8 cellular contexts compared by ENCODE assay signal in genomic region chr16:67030221-67030962, GRCh38. TPM values are rescaled to one million over a fixed set of nuclear protein-coding genes. Genes with fewer than 3 reads are reported as not detected.
DNase-seq lines count a peak whose midpoint lies in the region; ATAC-seq, FAIRE-seq and TF ChIP-seq lines count a peak whose summit lies in the region.

No MANE protein-coding gene starts in this region.

- H3K4me1 Mint-ChIP-seq in chondrocyte (ENCODE audit: low read depth) (peaks cover 42% of the 10 kb centered on the region), naive B cell (peaks cover 16 to 57% (median 24%) of the 10 kb centered on the region in 3 donors)

- DNase-seq in AG10803 (ENCODE audit: low read depth), result no peak
- peak; percentile 11 for DNase-seq in KBM-7
- DNase-seq in chondrocyte (ENCODE audit: low spot score), result no peak
- DNase-seq in naive B cell, result no peak
- no peak for DNase-seq in GF-D8 (lab: John Stamatoyannopoulos, UW)
- DNase-seq in anterior cingulate cortex (lab: John Stamatoyannopoulos, UW), result no peak
- DNase-seq in urothelium cell line (ENCODE audit: low spot score), result no peak

- H3K4me3 ChIP-seq in AG10803 (ENCODE audit: low read length), result peak overlapping the region; percentile 79

- no peaks in the 10 kb centered on the region for H3K27me3 Mint-ChIP-seq in chondrocyte (ENCODE audit: low read depth)
- H3K27me3 Mint-ChIP-seq in naive B cell, result no peaks in the 10 kb centered on the region

- TF ChIP-seq CTCF in AG10803 (conservative IDR thresholded peaks at IDR 0.05; ENCODE audit: low read length), result no peak
- TF ChIP-seq CTCF in chondrocyte (IDR thresholded peaks at IDR 0.05), result no peak

- H3K9me3 Mint-ChIP-seq in chondrocyte (ENCODE audit: low read depth) (no peaks in the 10 kb centered on the region), naive B cell (no peaks in the 10 kb centered on the region)

- H3K4me3 Mint-ChIP-seq in chondrocyte (ENCODE audit: unreplicated experiment) (peak overlapping the region; percentile 87), naive B cell (peak overlapping the region; percentile 82 to 96 (median 93))

- FAIRE-seq in urothelium cell line (lab: Jason Lieb, UNC), result no peak

- peak overlapping the region; percentile 85 for H3K27ac Mint-ChIP-seq in chondrocyte (ENCODE audit: unreplicated experiment)
- H3K27ac Mint-ChIP-seq in naive B cell, result peak overlapping the region in 5 of 6 donors; percentile 81 to 97 (median 89)

- ATAC-seq in naive B cell (ENCODE audit: low read depth in 2 of 2) (no peak), HG03439 (IDR thresholded peaks at IDR 0.05; ENCODE audit: unreplicated experiment) (no peak)

- in situ Hi-C loops in KBM-7 (cut with MboI; ENCODE audit: low pct_unique_long_range_greater_than_20kb, low sequenced_read_pairs), result no loop called here

- H3K36me3 Mint-ChIP-seq in chondrocyte (ENCODE audit: low read depth), result peaks cover 1% of the 10 kb centered on the region
- peaks cover 0 to 5% of the 10 kb centered on the region in 2 donors for H3K36me3 Mint-ChIP-seq in naive B cell

RNA-seq across cellular contexts. Expression of gene CBFB, which starts 1.4 kb away (rescaled TPM):
- 56.6 to 62.7 TPM (median 61.3 TPM) in 3 replicates for total RNA-seq in chondrocyte
- polyA plus RNA-seq in naive B cell (ENCODE audit: low read depth in 6 of 6), result 10 to 100 TPM; 51.8 to 94.4 (median 70.5) TPM

RNA-seq across cellular contexts. Expression of gene CES4A, which starts 42.0 kb away (rescaled TPM):
- total RNA-seq in chondrocyte, result 1.6 to 6.6 TPM (median 2.6 TPM) in 3 replicates
- 1 to 10 TPM in 4 of 6 donors, under 1 TPM in 2; 0.61 to 5.8 (median 1.4) TPM for polyA plus RNA-seq in naive B cell (ENCODE audit: low read depth in 6 of 6)
